ENCODE assay signal across 20 cellular contexts in genomic region chr21:33080376-33080775, GRCh38. TPM values are rescaled to one million over a fixed set of nuclear protein-coding genes. Genes with fewer than 3 reads are reported as not detected.
A peak's percentile ranks its signal among the peaks of the same experiment; 100 is the strongest.
DNase-seq lines count a peak whose midpoint lies in the region; ATAC-seq, FAIRE-seq and TF ChIP-seq lines count a peak whose summit lies in the region.
"Had no signal": no experiment of that assay in that cellular context is flagged by ENCODE, and none has a peak within 500 bp of the region (broad histone marks: within the 10 kb centered on the region; RNA-seq: fewer than 3 reads in every experiment).

No MANE protein-coding gene starts in this region.

- DNase-seq in GM19239 (ENCODE audit: insufficient read length, low spot score) (no peak), HCT116 (ENCODE audit: low read depth, low spot score) (no peak), K562 (ENCODE audit: extremely low read depth in 1 of 4, low spot score in 3 of 4) (no peak), pons (ENCODE audit: low spot score) (peak; percentile 37), GM13977 (ENCODE audit: low spot score) (no peak), A172 (ENCODE audit: low spot score) (no peak), activated gamma-delta T cell treated with Interleukin-2 at 50 U/mL for 16 hours (no peak)
- DNase-seq: GF-D8, NCI-H1105 treated with DMSO at 0.1 percent for 48 hours, NCI-H187, NCI-H2107, NCI-H510A, NCI-H748 treated with DMSO at 0.1 percent for 48 hours, T-helper 17 cell had no signal

- H3K27me3 Mint-ChIP-seq in activated T-helper 17 cell treated with anti-CD3 and anti-CD28 coated beads, Interleukin-2, amount 50 U/mL, for 72 hours = peaks cover 5% of the 10 kb centered on the region

- peaks cover 11 to 40% of the 10 kb centered on the region in 2 experiments for H3K4me1 ChIP-seq in HCT116 (ENCODE audit: control insufficient read depth in 1 of 2, insufficient read depth in 2 of 2, low read length in 2 of 2)
- peaks cover 0 to 9% of the 10 kb centered on the region in 2 experiments; a peak in 3 of 5 replicates for H3K4me1 ChIP-seq in K562 (replicated peaks in 1 of 2; ENCODE audit: control insufficient read depth in 2 of 2, insufficient read depth in 2 of 2, low read length in 2 of 2)

- TF ChIP-seq POLR2A in HCT116 (IDR thresholded peaks at IDR 0.05; ENCODE audit: borderline replicate concordance, extremely low read depth, insufficient read depth, insufficient read length) (no peak), K562 (conservative IDR thresholded peaks at IDR 0.05) (no peak)

- TF ChIP-seq CTCF in HCT116 (IDR thresholded peaks at IDR 0.05 in 2 of 3, conservative IDR thresholded peaks at IDR 0.05 in 1 of 3; ENCODE audit: borderline replicate concordance in 1 of 3, insufficient read depth in 1 of 3, low read depth in 2 of 3, low read length in 2 of 3) (0 out of 6 replicates have a peak, but pooled peaks of 2 of the 3 experiments have one; percentile 5 to 7), K562 (IDR thresholded peaks at IDR 0.05 in 2 of 3, conservative IDR thresholded peaks at IDR 0.05 in 1 of 3; ENCODE audit: insufficient read depth in 2 of 3, low read depth in 1 of 3, low read length in 3 of 3) (peak in 2 of 3 experiments; percentile 10 to 29; a peak in 1 of 6 replicates), GM13977 (IDR thresholded peaks at IDR 0.05; ENCODE audit: extremely low read depth, insufficient read depth, missing control alignments) (no peak)

- H3K36me3 ChIP-seq in HCT116 (ENCODE audit: control insufficient read depth in 1 of 2, insufficient read depth in 2 of 2, low read length in 2 of 2) = no peaks in the 10 kb centered on the region
- no peaks in the 10 kb centered on the region for H3K36me3 ChIP-seq in K562 (ENCODE audit: control insufficient read depth, insufficient read depth, low read length)

- H3K4me1 Mint-ChIP-seq in activated T-helper 17 cell treated with anti-CD3 and anti-CD28 coated beads, Interleukin-2, amount 50 U/mL, for 72 hours = no peaks in the 10 kb centered on the region

- CTCF ChIA-PET in HCT116 (lab: Charles Lee) (interaction anchor here (0.8 kb wide), 1 partner anchor 9 kb away, joined by 3 read pairs; no protein-coding TSS in a partner anchor), K562 (lab: Yijun Ruan, JAX; ENCODE audit: low intra/inter-chr PET ratio) (no interaction called here)

- H3K4me3 Mint-ChIP-seq in activated T-helper 17 cell treated with anti-CD3 and anti-CD28 coated beads, Interleukin-2, amount 50 U/mL, for 72 hours = no peak overlapping the region
- H3K4me3 Mint-ChIP-seq: CD14-positive monocyte, T-helper 17 cell had no signal

- H3K9ac ChIP-seq in HCT116 (ENCODE audit: low read length) = no peak overlapping the region
- H3K9ac ChIP-seq in K562 (ENCODE audit: insufficient read depth in 1 of 2, low read depth in 2 of 2, low read length in 2 of 2) = no peak overlapping the region

- POLR2A ChIA-PET in HCT116 (lab: Charles Lee) = no interaction called here
- POLR2A ChIA-PET in K562 (lab: Yijun Ruan, JAX) = no interaction called here

- no peak for TF ChIP-seq EP300 in K562 (IDR thresholded peaks at IDR 0.05; ENCODE audit: low read length)

- H3K27ac ChIP-seq in HCT116 (ENCODE audit: low read depth, low read length) (no peak overlapping the region), K562 (ENCODE audit: extremely low read depth, low read depth, low read length) (no peak overlapping the region)

- H3K79me2 ChIP-seq in HCT116 (ENCODE audit: insufficient read depth, low read length) (no peaks in the 10 kb centered on the region), K562 (ENCODE audit: control insufficient read depth, insufficient read depth, low read length) (no peaks in the 10 kb centered on the region)

- H3K9me3 ChIP-seq in HCT116 (ENCODE audit: control insufficient read depth in 1 of 2, insufficient read depth in 1 of 2, low read depth in 1 of 2, low read length in 2 of 2) (no peaks in the 10 kb centered on the region), K562 (replicated peaks; ENCODE audit: control insufficient read depth, insufficient read depth, low read depth, low read length) (no peaks in the 10 kb centered on the region)

- H3K4me3 ChIP-seq in HCT116 (replicated peaks in 1 of 2; ENCODE audit: low read depth in 1 of 2, low read length in 2 of 2) = no peak overlapping the region
- no peak overlapping the region for H3K4me3 ChIP-seq in K562

- H3K4me2 ChIP-seq in HCT116 (ENCODE audit: low read length) = no peak overlapping the region
- H3K4me2 ChIP-seq in K562 (ENCODE audit: insufficient read depth, low read length) = no peak overlapping the region

- RAD21 ChIA-PET in HCT116 (lab: Charles Lee; ENCODE audit: low non-redundant PET in 1 of 2, low total read pairs in 2 of 2, uncharacterized antibody in 2 of 2, unreplicated experiment in 2 of 2) = no interaction called here

- no peak overlapping the region for H2AFZ ChIP-seq in HCT116 (ENCODE audit: low read depth, low read length, poor library complexity, severe bottlenecking)
- no peak overlapping the region for H2AFZ ChIP-seq in K562 (ENCODE audit: low read depth, low read length)

- no peak overlapping the region for H3K27ac Mint-ChIP-seq in activated T-helper 17 cell treated with anti-CD3 and anti-CD28 coated beads, Interleukin-2, amount 50 U/mL, for 72 hours
- H3K27ac Mint-ChIP-seq: T-helper 17 cell had no signal

- no peaks in the 10 kb centered on the region for H4K20me1 ChIP-seq in HCT116 (ENCODE audit: insufficient read depth)
- peaks cover 10% of the 10 kb centered on the region for H4K20me1 ChIP-seq in K562 (replicated peaks; ENCODE audit: control insufficient read depth, insufficient read depth, low read length)

- FAIRE-seq in GM19239 (lab: Jason Lieb, UNC) = peak; percentile 8
- no peak for FAIRE-seq in K562 (lab: Jason Lieb, UNC)
- FAIRE-seq: H54, HTR-8/SVneo had no signal

- H3K36me3 Mint-ChIP-seq in activated T-helper 17 cell treated with anti-CD3 and anti-CD28 coated beads, Interleukin-2, amount 50 U/mL, for 72 hours (ENCODE audit: low read depth) = no peaks in the 10 kb centered on the region

- WGBS in K562 (ENCODE audit: insufficient coverage, low coverage, missing lambda C conversion rate) = 5% methylated on average over 3 of the region's 3 CpGs

- in situ Hi-C loops in K562 (cut with MboI) (no loop called here), GM13977 (cut with MboI; ENCODE audit: low pct_unique_long_range_greater_than_20kb, low sequenced_read_pairs, unreplicated experiment) (no loop called here)

- H3K9me1 ChIP-seq in K562 (ENCODE audit: control insufficient read depth, insufficient read depth, low read length) = no peaks in the 10 kb centered on the region

- BruUV-seq in HCT116 (replicated peaks; lab: Mats Ljungman, UMichigan) = no TSS peak
- BruUV-seq in K562 (replicated peaks; lab: Mats Ljungman, UMichigan) = no TSS peak

- TF ChIP-seq RAD21 in HCT116 (IDR thresholded peaks at IDR 0.05; ENCODE audit: low read depth) (no peak), K562 (CRISPR knock-in tag; conservative IDR thresholded peaks at IDR 0.05 in 1 of 2, IDR thresholded peaks at IDR 0.05 in 1 of 2) (no peak)

- H3K27me3 ChIP-seq in HCT116 (ENCODE audit: insufficient read depth, low read length) (no peaks in the 10 kb centered on the region), K562 (ENCODE audit: control insufficient read depth in 2 of 2, insufficient read depth in 2 of 2, low read length in 2 of 2) (peaks cover 5 to 17% of the 10 kb centered on the region in 2 experiments; a peak in 4 of 5 replicates)

- H3K9me2 ChIP-seq in HCT116 (ENCODE audit: insufficient read depth) = no peaks in the 10 kb centered on the region

- no peak for ATAC-seq in HCT116
- ATAC-seq in K562 = no peak
- ATAC-seq in activated T-helper 17 cell treated with anti-CD3 and anti-CD28 coated beads, Interleukin-2, amount 50 U/mL, for 72 hours (replicated peaks) = no peak
- ATAC-seq: T-helper 17 cell had no signal

- intact Hi-C loops in HCT116 (cut with micrococcal nuclease) = no loop called here
- intact Hi-C loops in K562 (cut with micrococcal nuclease) = no loop called here

- no peaks in the 10 kb centered on the region for H3K9me3 Mint-ChIP-seq in activated T-helper 17 cell treated with anti-CD3 and anti-CD28 coated beads, Interleukin-2, amount 50 U/mL, for 72 hours
- H3K9me3 Mint-ChIP-seq: CD14-positive monocyte had no signal

RNA-seq across cellular contexts. Expression of gene OLIG1, which starts 10.4 kb away (rescaled TPM):
- total RNA-seq in HCT116 (2021; ENCODE audit: unreplicated experiment) (not detected), K562 (2014; rRNA removed) (not detected in 2 replicates), K562 (2014; rRNA removed; fragmentation: Illumina TruSeq; extraction: Trizol) (not detected in 2 replicates), K562 (2015; rRNA removed; fragmentation: Illumina TruSeq; extraction: Trizol) (not detected in 2 replicates), K562 (2021) (not detected in 2 replicates)
- polyA plus RNA-seq in HCT116 (2012) = not detected in 2 replicates
- total RNA-seq in K562 (2011; cell fraction: chromatin; rRNA removed; ENCODE audit: low replicate concordance) = not detected in 2 replicates
- not detected in 2 replicates for total RNA-seq in K562 (2011; cell fraction: nucleolus; rRNA removed)
- total RNA-seq in K562 (2011; cell fraction: nucleoplasm; rRNA removed) = not detected in 2 replicates
- polyA plus RNA-seq in K562 (2011; rRNA removed) (not detected in 2 replicates), K562 (2014; fragmentation: Illumina TruSeq; extraction: Trizol) (not detected in 2 replicates), K562 (2014; fragmentation: Nextera tagmentation; extraction: Ambion mirVana) (not detected), K562 (2014; rRNA removed) (not detected in 2 replicates)
- not detected in 2 replicates for polyA plus RNA-seq in K562 (2011; cell fraction: cytosol; rRNA removed)
- not detected in 2 replicates for polyA plus RNA-seq in K562 (2011; cell fraction: nucleus; rRNA removed)
- not detected in 2 replicates for polyA plus RNA-seq in K562 (2012)
- not detected in 2 replicates for polyA minus RNA-seq in K562 (2011; rRNA and poly(A)+ RNA removed)
- polyA minus RNA-seq in K562 (2011; cell fraction: cytosol; rRNA and poly(A)+ RNA removed) = not detected in 2 replicates
- not detected in 2 replicates for polyA minus RNA-seq in K562 (2011; cell fraction: nucleus; rRNA and poly(A)+ RNA removed)
- total RNA-seq in A172 (2014; rRNA removed; shearing (Covaris generic)) = not detected in 2 replicates
- not detected for total RNA-seq in activated T-helper 17 cell treated with anti-CD3 and anti-CD28 coated beads, Interleukin-2, amount 50 U/mL, for 72 hours
- total RNA-seq: Daoy had no signal
- polyA plus RNA-seq: AG04450 had no signal

RNA-seq across cellular contexts. Expression of gene OLIG2, which starts 54.6 kb away (rescaled TPM):
- total RNA-seq in HCT116 (2021; ENCODE audit: unreplicated experiment) (not detected), K562 (2014; rRNA removed) (not detected in 2 replicates), K562 (2014; rRNA removed; fragmentation: Illumina TruSeq; extraction: Trizol) (not detected in 2 replicates), K562 (2015; rRNA removed; fragmentation: Illumina TruSeq; extraction: Trizol) (not detected in 2 replicates), K562 (2021) (not detected in 2 replicates)
- not detected in 2 replicates for polyA plus RNA-seq in HCT116 (2012)
- total RNA-seq in K562 (2011; cell fraction: chromatin; rRNA removed; ENCODE audit: low replicate concordance) = not detected in 2 replicates
- not detected in 2 replicates for total RNA-seq in K562 (2011; cell fraction: nucleolus; rRNA removed)
- total RNA-seq in K562 (2011; cell fraction: nucleoplasm; rRNA removed) = not detected in 2 replicates
- polyA plus RNA-seq in K562 (2011; rRNA removed) (not detected in 2 replicates), K562 (2014; fragmentation: Illumina TruSeq; extraction: Trizol) (not detected in 2 replicates), K562 (2014; fragmentation: Nextera tagmentation; extraction: Ambion mirVana) (not detected), K562 (2014; rRNA removed) (not detected in 2 replicates)
- not detected in 2 replicates for polyA plus RNA-seq in K562 (2011; cell fraction: cytosol; rRNA removed)
- polyA plus RNA-seq in K562 (2011; cell fraction: nucleus; rRNA removed) = not detected in 2 replicates
- not detected in 2 replicates for polyA plus RNA-seq in K562 (2012)
- polyA minus RNA-seq in K562 (2011; rRNA and poly(A)+ RNA removed) = not detected in 2 replicates
- polyA minus RNA-seq in K562 (2011; cell fraction: cytosol; rRNA and poly(A)+ RNA removed) = not detected in 2 replicates
- polyA minus RNA-seq in K562 (2011; cell fraction: nucleus; rRNA and poly(A)+ RNA removed) = not detected in 2 replicates
- total RNA-seq in A172 (2014; rRNA removed; shearing (Covaris generic)) = 1.4 and 3.9 TPM in 2 replicates
- total RNA-seq in activated T-helper 17 cell treated with anti-CD3 and anti-CD28 coated beads, Interleukin-2, amount 50 U/mL, for 72 hours = not detected
- total RNA-seq: T-helper 17 cell had no signal
- polyA plus RNA-seq: AG04450, CD14-positive monocyte had no signal
